9 cellular contexts compared by ENCODE assay signal in genomic region chr1:203607169-203607873, GRCh38. TPM values are rescaled to one million over a fixed set of nuclear protein-coding genes. Genes with fewer than 3 reads are reported as not detected.
DNase-seq lines count a peak whose midpoint lies in the region; ATAC-seq and TF ChIP-seq lines count a peak whose summit lies in the region.
"Had no signal": no experiment of that assay in that cellular context is flagged by ENCODE, and none has a peak within 500 bp of the region (broad histone marks: within the 10 kb centered on the region; RNA-seq: fewer than 3 reads in every experiment).

No MANE protein-coding gene starts in this region.

- peaks cover 38% of the 10 kb centered on the region for H3K4me1 Mint-ChIP-seq in activated T-cell treated with anti-CD3 and anti-CD28 coated beads, Interleukin-2, amount 50 U/mL, for 72 hours (ENCODE audit: low read depth)

- peak overlapping the region; percentile 69 for H3K27ac Mint-ChIP-seq in activated T-cell treated with anti-CD3 and anti-CD28 coated beads, Interleukin-2, amount 50 U/mL, for 72 hours

- H3K27ac ChIP-seq in colonic mucosa: no peak overlapping the region

- no peaks in the 10 kb centered on the region for H3K27me3 ChIP-seq in colonic mucosa

- H3K9ac ChIP-seq in colonic mucosa (ENCODE audit: low read depth in 2 of 2, low read length in 2 of 2): no peak overlapping the region

- H3K4me1 ChIP-seq in colonic mucosa: no peaks in the 10 kb centered on the region

- no peaks in the 10 kb centered on the region for H3K27me3 Mint-ChIP-seq in activated T-cell treated with anti-CD3 and anti-CD28 coated beads, Interleukin-2, amount 50 U/mL, for 72 hours (ENCODE audit: low read depth)

- DNase-seq in DMS79 (lab: John Stamatoyannopoulos, UW): peak; percentile 10
- peak; percentile 75 to 77 for DNase-seq in activated T-cell treated with anti-CD3 and anti-CD28 coated beads, Interleukin-2, amount 50 U/mL, for 72 hours
- peak; percentile 94 for DNase-seq in glomerular visceral epithelial cell (ENCODE audit: extremely low spot score)
- DNase-seq in stimulated activated CD8-positive, alpha-beta memory T cell treated with anti-CD3 and anti-CD28 coated beads, Interleukin-12 subunit alpha, Interleukin-12 subunit beta, amount 100 ng/mL, for 1 hour (ENCODE audit: low read depth): peak; percentile 44
- no peak for DNase-seq in colonic mucosa
- DNase-seq in KG1 (lab: John Stamatoyannopoulos, UW): no peak

- H3K4me3 Mint-ChIP-seq in activated T-cell treated with anti-CD3 and anti-CD28 coated beads, Interleukin-2, amount 50 U/mL, for 72 hours: peak overlapping the region; percentile 57 to 65

- intact Hi-C loops in colonic mucosa (cut with DNase I): no loop called here

- H3K9me3 Mint-ChIP-seq in activated T-cell treated with anti-CD3 and anti-CD28 coated beads, Interleukin-2, amount 50 U/mL, for 72 hours: peaks cover 1 to 2% of the 10 kb centered on the region in 2 donors

- no peak for TF ChIP-seq CTCF in colonic mucosa (IDR thresholded peaks at IDR 0.05)

- H3K36me3 ChIP-seq in colonic mucosa: no peaks in the 10 kb centered on the region

- no peak overlapping the region for H3K4me3 ChIP-seq in colonic mucosa

- ATAC-seq in activated T-cell treated with anti-CD3 and anti-CD28 coated beads, Interleukin-2, amount 50 U/mL, for 72 hours (replicated peaks in 1 of 2): peak; percentile 90 to 91
- ATAC-seq in GM19467 (IDR thresholded peaks at IDR 0.05; ENCODE audit: unreplicated experiment): no peak
- ATAC-seq: left colon had no signal

- peaks cover 0 to 2% of the 10 kb centered on the region in 2 donors for H3K36me3 Mint-ChIP-seq in activated T-cell treated with anti-CD3 and anti-CD28 coated beads, Interleukin-2, amount 50 U/mL, for 72 hours (ENCODE audit: insufficient read depth in 2 of 2)

- H3K9me3 ChIP-seq in colonic mucosa: no peaks in the 10 kb centered on the region

TF ChIP-seq in PFSK-1, 5 proteins besides CTCF, POLR2A, EP300 and RAD21:
- TF ChIP-seq FOXP2 (optimal IDR thresholded peaks at IDR 0.05; ENCODE audit: borderline replicate concordance, extremely low read depth, extremely low read length, insufficient read depth): peak; percentile 83
- TF ChIP-seq SIN3A (IDR thresholded peaks at IDR 0.05; ENCODE audit: borderline replicate concordance, insufficient read depth, low read length): peak; percentile 30; the same call in 1 of the 2 replicates
- TF ChIP-seq POLR2AphosphoS5 (IDR thresholded peaks at IDR 0.05; ENCODE audit: low read depth, low read length): no peak

RNA-seq across cellular contexts. Expression of gene ATP2B4, which starts 19.3 kb away (rescaled TPM):
- polyA plus RNA-seq in PFSK-1 (2012; ENCODE audit: insufficient read length, low read depth): 4.6 TPM
- 10 to 100 TPM; 34.1 to 65.5 TPM for total RNA-seq in activated T-cell treated with anti-CD3 and anti-CD28 coated beads, Interleukin-2, amount 50 U/mL, for 72 hours
- 10 to 100 TPM; 10.5 to 57.6 TPM for total RNA-seq in colonic mucosa

Comparison
In these comparisons a context has a peak if more than half of its experiments do, and no peak if none do; other contexts are left out.
1. DNase-seq: peak in DMS79 (single experiment), activated T-cell treated with anti-CD3 and anti-CD28 coated beads, Interleukin-2, amount 50 U/mL, for 72 hours (2 of 2), glomerular visceral epithelial cell (single experiment) and stimulated activated CD8-positive, alpha-beta memory T cell treated with anti-CD3 and anti-CD28 coated beads, Interleukin-12 subunit alpha, Interleukin-12 subunit beta, amount 100 ng/mL, for 1 hour (single experiment); none in colonic mucosa (single experiment) and KG1 (single experiment).